ENCODE assay signal across 8 cellular contexts in genomic region chr11:6606471-6607189, GRCh38. TPM values are rescaled to one million over a fixed set of nuclear protein-coding genes. Genes with fewer than 3 reads are reported as not detected.
A peak's percentile ranks its signal among the peaks of the same experiment; 100 is the strongest.
DNase-seq lines count a peak whose midpoint lies in the region; ATAC-seq and TF ChIP-seq lines count a peak whose summit lies in the region.

No MANE protein-coding gene starts in this region.

- 9% methylated on average over 11 of the region's 11 CpGs for WGBS in hepatocyte (ENCODE audit: low lambda C conversion rate, missing lambda C conversion rate)

- no peaks in the 10 kb centered on the region for H3K9me2 ChIP-seq in hepatocyte (replicated peaks; ENCODE audit: insufficient read depth)

- H2AFZ ChIP-seq in hepatocyte: no peak overlapping the region

- no peaks in the 10 kb centered on the region for H3K36me3 ChIP-seq in hepatocyte (replicated peaks; ENCODE audit: insufficient read depth, low read depth)

- H3K9me3 ChIP-seq in hepatocyte (ENCODE audit: low read depth): no peaks in the 10 kb centered on the region

- TF ChIP-seq CTCF in astrocyte of the spinal cord (IDR thresholded peaks at IDR 0.05; ENCODE audit: low read depth, low read length) (no peak), hepatocyte (IDR thresholded peaks at IDR 0.05; ENCODE audit: poor library complexity) (no peak)

- peaks cover 38% of the 10 kb centered on the region for H3K4me1 ChIP-seq in hepatocyte (ENCODE audit: insufficient read depth)

- peaks cover 76% of the 10 kb centered on the region for H3K79me2 ChIP-seq in hepatocyte

- no peaks in the 10 kb centered on the region for H4K20me1 ChIP-seq in hepatocyte (ENCODE audit: insufficient read depth, poor library complexity, severe bottlenecking)

- in situ Hi-C loops in astrocyte of the spinal cord (cut with HindIII; ENCODE audit: low sequenced_read_pairs): no loop called here

- DNase-seq in DMS53 treated with DMSO at 0.1 percent for 48 hours (lab: John Stamatoyannopoulos, UW; ENCODE audit: unreplicated experiment): peak; percentile 71
- DNase-seq in RPMI8226: peak; percentile 70
- peak; percentile 92 for DNase-seq in astrocyte of the spinal cord (ENCODE audit: low read depth, low spot score)
- DNase-seq in hepatocyte (ENCODE audit: low spot score): peak; percentile 96
- DNase-seq in putamen (ENCODE audit: low spot score): peak; percentile 84
- DNase-seq in cortex of kidney (lab: John Stamatoyannopoulos, UW): no peak

- H3K27ac ChIP-seq in hepatocyte: peak overlapping the region; percentile 98

- H3K4me3 ChIP-seq in astrocyte of the spinal cord (ENCODE audit: low read depth, low read length): no peak overlapping the region
- no peak overlapping the region for H3K4me3 ChIP-seq in hepatocyte

- H3K27me3 ChIP-seq in hepatocyte: no peaks in the 10 kb centered on the region

- peak overlapping the region; percentile 87 for H3K4me2 ChIP-seq in hepatocyte

- ATAC-seq in GM19452 (IDR thresholded peaks at IDR 0.05; ENCODE audit: unreplicated experiment): peak; percentile 41
- ATAC-seq in HG03558 (IDR thresholded peaks at IDR 0.05; ENCODE audit: extremely low read depth, unreplicated experiment): peak; percentile 34

RNA-seq across cellular contexts. Expression of gene ILK, which starts 3.1 kb away (rescaled TPM):
- total RNA-seq in hepatocyte: 110 and 114 TPM in 2 replicates
- polyA plus RNA-seq in hepatocyte: 126 and 135 TPM in 2 replicates

RNA-seq across cellular contexts. Expression of gene RRP8, which starts 3.2 kb away (rescaled TPM):
- total RNA-seq in hepatocyte: 15.3 and 18.0 TPM in 2 replicates
- 26.1 and 27.8 TPM in 2 replicates for polyA plus RNA-seq in hepatocyte

RNA-seq across cellular contexts. Expression of gene TAF10, which starts 5.4 kb away (rescaled TPM):
- total RNA-seq in hepatocyte: 29.5 and 33.3 TPM in 2 replicates
- 248 and 295 TPM in 2 replicates for polyA plus RNA-seq in hepatocyte

RNA-seq across cellular contexts. Expression of gene TPP1, which starts 12.6 kb away (rescaled TPM):
- total RNA-seq in hepatocyte: 68.4 and 105 TPM in 2 replicates
- polyA plus RNA-seq in hepatocyte: 170 and 185 TPM in 2 replicates

RNA-seq across cellular contexts. Expression of gene DCHS1, which starts 49.0 kb away (rescaled TPM):
- 8.5 and 15.2 TPM in 2 replicates for total RNA-seq in hepatocyte
- polyA plus RNA-seq in hepatocyte: 6.3 and 8.0 TPM in 2 replicates
